1 cellular context compared by ENCODE assay signal in genomic region chr12:6102021-6102420, GRCh38. TPM values are rescaled to one million over a fixed set of nuclear protein-coding genes. Genes with fewer than 3 reads are reported as not detected.
"Had no signal": no experiment of that assay in that cellular context is flagged by ENCODE, and none has a peak within 500 bp of the region (broad histone marks: within the 10 kb centered on the region; RNA-seq: fewer than 3 reads in every experiment).

No MANE protein-coding gene starts in this region.

RNA-seq across cellular contexts. Expression of gene VWF, which starts 22.4 kb away (rescaled TPM):
- total RNA-seq: MCF 10A had no signal
